In the genomic region with DNA sequence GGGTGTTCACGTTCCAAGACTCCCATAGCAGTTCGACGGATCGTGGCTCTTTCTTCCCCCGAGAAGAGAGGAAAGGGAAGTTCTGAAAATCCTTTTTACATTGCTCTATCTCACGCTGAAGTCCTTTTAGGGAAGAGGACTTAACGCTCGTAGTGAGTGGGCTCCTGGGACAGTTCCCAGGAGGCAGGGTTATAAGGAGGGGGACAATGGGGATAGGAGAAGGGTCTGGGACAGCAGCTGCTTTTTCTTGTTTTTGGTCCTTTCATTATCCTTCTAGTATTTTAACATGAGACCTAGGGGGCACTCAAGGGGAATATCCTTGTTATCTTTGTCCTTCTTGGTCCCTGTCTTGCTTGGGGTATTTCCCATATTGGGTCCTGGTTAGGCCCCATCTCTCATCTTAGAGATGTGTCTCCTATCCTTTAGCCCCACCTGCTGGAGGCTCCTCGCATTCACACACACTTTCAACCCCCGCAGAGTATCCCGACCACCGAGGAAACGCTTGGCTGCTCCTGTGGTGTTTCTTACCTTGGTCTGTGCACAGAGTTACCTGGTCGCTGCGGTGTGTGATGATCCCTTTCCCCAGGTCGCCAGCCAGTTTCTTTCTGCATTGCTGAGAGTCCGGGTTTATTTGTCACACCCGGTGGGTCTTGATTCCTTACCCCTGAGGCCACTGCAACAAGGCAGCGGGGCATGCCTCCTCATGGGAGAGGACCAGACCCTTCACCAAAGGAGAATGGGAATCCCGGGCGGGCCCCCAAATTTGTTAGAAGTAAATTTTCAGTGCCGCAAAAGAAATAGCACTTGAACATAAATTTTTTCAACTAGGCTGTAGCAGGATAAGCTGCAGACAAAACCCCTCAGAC, we compare ENCODE assay signal across 8 cellular contexts. TPM values are rescaled to one million over a fixed set of nuclear protein-coding genes. Genes with fewer than 3 reads are reported as not detected.
DNase-seq lines count a peak whose midpoint lies in the region; ATAC-seq and TF ChIP-seq lines count a peak whose summit lies in the region.

No MANE protein-coding gene starts in this region.

- TF ChIP-seq CTCF in epithelial cell of proximal tubule (conservative IDR thresholded peaks at IDR 0.05; ENCODE audit: low read depth, low read length): peak; percentile 79

- H3K36me3 Mint-ChIP-seq in naive thymus-derived CD8-positive, alpha-beta T cell: peaks cover 0 to 9% (median under 1%) of the 10 kb centered on the region in 3 donors

- DNase-seq in AML-193 (lab: John Stamatoyannopoulos, UW) (peak; percentile 49 to 59), NCI-H748 treated with DMSO at 0.1 percent for 48 hours (lab: John Stamatoyannopoulos, UW) (peak; percentile 18), epithelial cell of proximal tubule (ENCODE audit: low read depth) (no peak)
- peak; percentile 82 for DNase-seq in activated CD8-positive, alpha-beta memory T cell treated with anti-CD3 and anti-CD28 coated beads for 24 hours
- peak; percentile 40 to 82 (median 58) for DNase-seq in naive thymus-derived CD8-positive, alpha-beta T cell
- DNase-seq in stimulated activated naive CD4-positive, alpha-beta T cell treated with Interleukin-2 at 50 U/mL for 16 hours (lab: John Stamatoyannopoulos, UW): peak; percentile 26

- H3K9me3 Mint-ChIP-seq in naive thymus-derived CD8-positive, alpha-beta T cell: no peaks in the 10 kb centered on the region

- POLR2A ChIA-PET in naive thymus-derived CD8-positive, alpha-beta T cell (lab: Charles Lee): interaction anchor here (0.6 kb wide), 1 partner anchor 398 kb away, joined by 3 read pairs; no protein-coding TSS in a partner anchor

- ATAC-seq in GM18868 (IDR thresholded peaks at IDR 0.05; ENCODE audit: unreplicated experiment): peak; percentile 97
- peak; percentile 87 for ATAC-seq in HG03139 (IDR thresholded peaks at IDR 0.05; ENCODE audit: unreplicated experiment)
- peak; percentile 79 to 86 for ATAC-seq in naive thymus-derived CD8-positive, alpha-beta T cell

- no peak overlapping the region for H3K4me3 Mint-ChIP-seq in naive thymus-derived CD8-positive, alpha-beta T cell

- H3K27ac Mint-ChIP-seq in naive thymus-derived CD8-positive, alpha-beta T cell: peak overlapping the region in 2 of 10 donors; percentile 17 to 59

- H3K27me3 Mint-ChIP-seq in naive thymus-derived CD8-positive, alpha-beta T cell: no peaks in the 10 kb centered on the region

- H3K4me3 ChIP-seq in epithelial cell of proximal tubule (ENCODE audit: low read depth, low read length): no peak overlapping the region

- H3K4me1 Mint-ChIP-seq in naive thymus-derived CD8-positive, alpha-beta T cell: peaks cover 0 to 2% (median 0%) of the 10 kb centered on the region in 4 donors

RNA-seq across cellular contexts. Expression of gene SCCPDH, which starts 29.7 kb away (rescaled TPM):
- 40.8 and 42.1 TPM in 2 replicates for total RNA-seq in epithelial cell of proximal tubule
- 10 to 100 TPM; 11.3 to 11.7 TPM for total RNA-seq in naive thymus-derived CD8-positive, alpha-beta T cell
- polyA plus RNA-seq in naive thymus-derived CD8-positive, alpha-beta T cell: 10 to 100 TPM; 31.3 to 36.8 (median 36.4) TPM
